Comparison of ENCODE assay signal across 2 cellular contexts in the genomic region with DNA sequence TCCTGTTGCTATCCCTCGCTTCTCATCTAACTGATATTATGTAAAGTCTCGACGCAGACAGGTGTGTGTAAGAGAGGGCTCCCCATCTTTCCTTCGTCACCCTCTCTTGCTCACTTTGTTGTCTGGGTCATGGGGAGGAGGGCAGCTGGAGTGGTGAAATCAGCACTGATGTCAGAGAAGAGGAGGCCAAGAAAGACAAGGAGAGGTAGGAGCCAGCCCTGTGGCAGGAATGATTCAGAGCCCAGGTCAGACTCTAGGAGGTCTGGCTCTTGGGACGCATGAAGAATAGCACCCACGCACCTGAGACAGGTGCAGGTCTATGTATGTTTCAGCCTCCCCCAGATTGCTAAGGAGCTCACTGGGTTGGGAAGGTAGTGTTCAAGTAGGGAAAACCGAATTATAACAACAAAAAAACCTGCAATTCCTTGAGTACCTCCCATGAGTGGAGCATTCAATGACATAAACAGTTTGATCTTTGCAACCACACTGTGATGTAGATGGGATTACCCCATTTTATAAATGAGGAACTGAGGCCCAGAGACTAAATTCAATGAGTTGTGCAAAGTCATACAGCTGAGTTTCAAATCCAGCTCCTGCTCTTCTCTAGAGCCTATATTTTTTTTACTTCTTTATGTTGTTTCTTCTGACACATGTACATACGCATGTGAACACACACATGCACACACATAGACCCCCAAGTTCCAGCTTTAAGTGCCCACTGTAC.
TF ChIP-seq lines count a peak whose summit lies in the region.

No MANE protein-coding gene starts in this region.

TF ChIP-seq in GM12878, 131 proteins besides CTCF, POLR2A, EP300 and RAD21 (continues in another document):
- TF ChIP-seq SIN3A (IDR thresholded peaks at IDR 0.05; ENCODE audit: low read depth, low read length) (no peak), IKZF1 (conservative IDR thresholded peaks at IDR 0.05) (peak; percentile 75), CREB1 (IDR thresholded peaks at IDR 0.05; ENCODE audit: low read depth) (peak; percentile 70), CHD1 (IDR thresholded peaks at IDR 0.05; ENCODE audit: low read depth, low read length) (no peak), EED (IDR thresholded peaks at IDR 0.05; ENCODE audit: low read depth) (peak; percentile 33; the same call in 1 of the 2 replicates), ATF2 (IDR thresholded peaks at IDR 0.05; ENCODE audit: low read length) (0 out of 2 replicates have a peak, but pooled peaks have one; percentile 50), RUNX3 (IDR thresholded peaks at IDR 0.05; ENCODE audit: low read length) (peak; percentile 81), GATAD2B (conservative IDR thresholded peaks at IDR 0.05; ENCODE audit: low read depth) (no peak), ATF7 (IDR thresholded peaks at IDR 0.05; ENCODE audit: low read depth) (peak; percentile 80), FOS (IDR thresholded peaks at IDR 0.05; ENCODE audit: borderline replicate concordance, extremely low read depth, insufficient read length) (no peak), NFIC (IDR thresholded peaks at IDR 0.05; ENCODE audit: low read depth, low read length) (peak; percentile 59; the same call in 1 of the 2 replicates), KAT2A (conservative IDR thresholded peaks at IDR 0.05; ENCODE audit: control insufficient read depth, low read depth, low read length) (no peak), MTA2 (IDR thresholded peaks at IDR 0.05; ENCODE audit: low read depth) (peak; percentile 50; the same call in 1 of the 2 replicates), IRF4 (IDR thresholded peaks at IDR 0.05; ENCODE audit: low read depth, low read length) (0 out of 2 replicates have a peak, but pooled peaks have one; percentile 34), POLR2AphosphoS2 (IDR thresholded peaks at IDR 0.05; ENCODE audit: low read depth, low read length) (no peak), IKZF2 (IDR thresholded peaks at IDR 0.05) (peak; percentile 78 to 79), FOXK2 (IDR thresholded peaks at IDR 0.05) (no peak), SUZ12 (IDR thresholded peaks at IDR 0.05; ENCODE audit: unreplicated experiment) (no peak), DPF2 (IDR thresholded peaks at IDR 0.05) (peak; percentile 61; the same call in 1 of the 2 replicates), CREM (IDR thresholded peaks at IDR 0.05; ENCODE audit: low read depth) (peak; percentile 78), SPI1 (IDR thresholded peaks at IDR 0.05; ENCODE audit: borderline replicate concordance, insufficient read depth, low read depth, low read length) (peak; percentile 96), NR2F1 (conservative IDR thresholded peaks at IDR 0.05) (0 out of 2 replicates have a peak, but pooled peaks have one; percentile 20)
- TF ChIP-seq, protein P1, sequence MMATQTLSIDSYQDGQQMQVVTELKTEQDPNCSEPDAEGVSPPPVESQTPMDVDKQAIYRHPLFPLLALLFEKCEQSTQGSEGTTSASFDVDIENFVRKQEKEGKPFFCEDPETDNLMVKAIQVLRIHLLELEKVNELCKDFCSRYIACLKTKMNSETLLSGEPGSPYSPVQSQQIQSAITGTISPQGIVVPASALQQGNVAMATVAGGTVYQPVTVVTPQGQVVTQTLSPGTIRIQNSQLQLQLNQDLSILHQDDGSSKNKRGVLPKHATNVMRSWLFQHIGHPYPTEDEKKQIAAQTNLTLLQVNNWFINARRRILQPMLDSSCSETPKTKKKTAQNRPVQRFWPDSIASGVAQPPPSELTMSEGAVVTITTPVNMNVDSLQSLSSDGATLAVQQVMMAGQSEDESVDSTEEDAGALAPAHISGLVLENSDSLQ (IDR thresholded peaks at IDR 0.05) = no peak
- TF ChIP-seq, protein P2, sequence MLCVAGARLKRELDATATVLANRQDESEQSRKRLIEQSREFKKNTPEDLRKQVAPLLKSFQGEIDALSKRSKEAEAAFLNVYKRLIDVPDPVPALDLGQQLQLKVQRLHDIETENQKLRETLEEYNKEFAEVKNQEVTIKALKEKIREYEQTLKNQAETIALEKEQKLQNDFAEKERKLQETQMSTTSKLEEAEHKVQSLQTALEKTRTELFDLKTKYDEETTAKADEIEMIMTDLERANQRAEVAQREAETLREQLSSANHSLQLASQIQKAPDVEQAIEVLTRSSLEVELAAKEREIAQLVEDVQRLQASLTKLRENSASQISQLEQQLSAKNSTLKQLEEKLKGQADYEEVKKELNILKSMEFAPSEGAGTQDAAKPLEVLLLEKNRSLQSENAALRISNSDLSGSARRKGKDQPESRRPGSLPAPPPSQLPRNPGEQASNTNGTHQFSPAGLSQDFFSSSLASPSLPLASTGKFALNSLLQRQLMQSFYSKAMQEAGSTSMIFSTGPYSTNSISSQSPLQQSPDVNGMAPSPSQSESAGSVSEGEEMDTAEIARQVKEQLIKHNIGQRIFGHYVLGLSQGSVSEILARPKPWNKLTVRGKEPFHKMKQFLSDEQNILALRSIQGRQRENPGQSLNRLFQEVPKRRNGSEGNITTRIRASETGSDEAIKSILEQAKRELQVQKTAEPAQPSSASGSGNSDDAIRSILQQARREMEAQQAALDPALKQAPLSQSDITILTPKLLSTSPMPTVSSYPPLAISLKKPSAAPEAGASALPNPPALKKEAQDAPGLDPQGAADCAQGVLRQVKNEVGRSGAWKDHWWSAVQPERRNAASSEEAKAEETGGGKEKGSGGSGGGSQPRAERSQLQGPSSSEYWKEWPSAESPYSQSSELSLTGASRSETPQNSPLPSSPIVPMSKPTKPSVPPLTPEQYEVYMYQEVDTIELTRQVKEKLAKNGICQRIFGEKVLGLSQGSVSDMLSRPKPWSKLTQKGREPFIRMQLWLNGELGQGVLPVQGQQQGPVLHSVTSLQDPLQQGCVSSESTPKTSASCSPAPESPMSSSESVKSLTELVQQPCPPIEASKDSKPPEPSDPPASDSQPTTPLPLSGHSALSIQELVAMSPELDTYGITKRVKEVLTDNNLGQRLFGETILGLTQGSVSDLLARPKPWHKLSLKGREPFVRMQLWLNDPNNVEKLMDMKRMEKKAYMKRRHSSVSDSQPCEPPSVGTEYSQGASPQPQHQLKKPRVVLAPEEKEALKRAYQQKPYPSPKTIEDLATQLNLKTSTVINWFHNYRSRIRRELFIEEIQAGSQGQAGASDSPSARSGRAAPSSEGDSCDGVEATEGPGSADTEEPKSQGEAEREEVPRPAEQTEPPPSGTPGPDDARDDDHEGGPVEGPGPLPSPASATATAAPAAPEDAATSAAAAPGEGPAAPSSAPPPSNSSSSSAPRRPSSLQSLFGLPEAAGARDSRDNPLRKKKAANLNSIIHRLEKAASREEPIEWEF (IDR thresholded peaks at IDR 0.05; ENCODE audit: insufficient replicate concordance, low read depth, low read length) = no peak

TF ChIP-seq in GM23338, 12 proteins besides CTCF, POLR2A, EP300 and RAD21:
- TF ChIP-seq ETS1 (IDR thresholded peaks at IDR 0.05) = no peak
- no peak for TF ChIP-seq STAT1 (IDR thresholded peaks at IDR 0.05; ENCODE audit: unreplicated experiment)
- no peak for TF ChIP-seq NANOG (IDR thresholded peaks at IDR 0.05; ENCODE audit: borderline replicate concordance)
- TF ChIP-seq ZNF331 (CRISPR knock-in tag; IDR thresholded peaks at IDR 0.05; ENCODE audit: low read depth) = no peak
- no peak for TF ChIP-seq ZNF114 (CRISPR knock-in tag; IDR thresholded peaks at IDR 0.05)
- no peak for TF ChIP-seq CREB1 (CRISPR knock-in tag; IDR thresholded peaks at IDR 0.05; ENCODE audit: low read depth)
- no peak for TF ChIP-seq REST (IDR thresholded peaks at IDR 0.05; ENCODE audit: unreplicated experiment)
- TF ChIP-seq ZNF462 (CRISPR knock-in tag; IDR thresholded peaks at IDR 0.05) = no peak
TF ChIP-seq in GM23338: peak in this region for 0.
